21 cellular contexts compared by ENCODE assay signal in genomic region chr10:88439932-88440331, GRCh38.
"Had no signal": no experiment of that assay in that cellular context is flagged by ENCODE, and none has a peak within 500 bp of the region (broad histone marks: within the 10 kb centered on the region; RNA-seq: fewer than 3 reads in every experiment).

No MANE protein-coding gene starts in this region.

- H3K36me3 Mint-ChIP-seq: brain had no signal

- ATAC-seq: activated CD4-positive, alpha-beta T cell treated with anti-CD3 and anti-CD28 coated beads for 36 hours; activated T-helper 17 cell treated with anti-CD3 and anti-CD28 coated beads, Interleukin-2, amount 50 U/mL, for 72 hours; Right ventricle myocardium inferior; T-cell had no signal

- H3K9me3 Mint-ChIP-seq: activated CD4-positive, alpha-beta memory T cell treated with anti-CD3 and anti-CD28 coated beads, Interleukin-2, amount 10 ng/mL, durations not matched to agents 7 days and 5 days had no signal

- H3K4me3 Mint-ChIP-seq: activated CD4-positive, alpha-beta memory T cell treated with anti-CD3 and anti-CD28 coated beads, Interleukin-2, amount 10 ng/mL, durations not matched to agents 7 days and 5 days; activated CD4-positive, alpha-beta T cell treated with anti-CD3 and anti-CD28 coated beads for 36 hours; activated naive CD4-positive, alpha-beta T cell treated with anti-CD3 and anti-CD28 coated beads for 36 hours; activated naive CD8-positive, alpha-beta T cell; activated T-helper 17 cell treated with anti-CD3 and anti-CD28 coated beads, Interleukin-2, amount 50 U/mL, for 72 hours; brain; T-cell had no signal

- H3K27ac Mint-ChIP-seq: activated CD4-positive, alpha-beta memory T cell treated with anti-CD3 and anti-CD28 coated beads, Interleukin-2, amount 10 ng/mL, durations not matched to agents 7 days and 5 days; activated CD4-positive, alpha-beta T cell treated with anti-CD3 and anti-CD28 coated beads for 36 hours; activated naive CD4-positive, alpha-beta T cell treated with anti-CD3 and anti-CD28 coated beads for 36 hours; activated naive CD8-positive, alpha-beta T cell; activated T-helper 17 cell treated with anti-CD3 and anti-CD28 coated beads, Interleukin-2, amount 50 U/mL, for 72 hours; brain; T-cell had no signal

- H3K27me3 Mint-ChIP-seq: activated CD4-positive, alpha-beta T cell treated with anti-CD3 and anti-CD28 coated beads for 36 hours had no signal

- DNase-seq: activated CD4-positive, alpha-beta memory T cell treated with anti-CD3 and anti-CD28 coated beads, Interleukin-2, amount 10 ng/mL, durations not matched to agents 7 days and 5 days; activated CD4-positive, alpha-beta T cell treated with anti-CD3 and anti-CD28 coated beads for 36 hours; activated CD4-positive, alpha-beta T cell treated with anti-CD3 and anti-CD28 coated beads, Interleukin-2, amount 50 U/mL, for 1 hour; activated gamma-delta T cell; activated naive CD4-positive, alpha-beta T cell treated with anti-CD3 and anti-CD28 coated beads for 36 hours; activated T-cell treated with anti-CD3 and anti-CD28 coated beads for 4 hours; activated T-cell treated with anti-CD3 and anti-CD28 coated beads, Interleukin-2, amount 50 U/mL, for 48 hours; amygdala; MM.1S; NCI-H1105 treated with DMSO at 0.1 percent for 48 hours; NCI-H2029 treated with DMSO at 0.1 percent for 48 hours; NCI-H226; NCI-H526; NCI-H82; T-cell; T-helper 2 cell; T1000 had no signal

- H3K4me1 Mint-ChIP-seq: activated CD4-positive, alpha-beta memory T cell treated with anti-CD3 and anti-CD28 coated beads, Interleukin-2, amount 10 ng/mL, durations not matched to agents 7 days and 5 days; activated CD4-positive, alpha-beta T cell treated with anti-CD3 and anti-CD28 coated beads for 36 hours; activated T-helper 17 cell treated with anti-CD3 and anti-CD28 coated beads, Interleukin-2, amount 50 U/mL, for 72 hours; brain; T-cell had no signal
